25 cellular contexts compared by ENCODE assay signal in the genomic region with DNA sequence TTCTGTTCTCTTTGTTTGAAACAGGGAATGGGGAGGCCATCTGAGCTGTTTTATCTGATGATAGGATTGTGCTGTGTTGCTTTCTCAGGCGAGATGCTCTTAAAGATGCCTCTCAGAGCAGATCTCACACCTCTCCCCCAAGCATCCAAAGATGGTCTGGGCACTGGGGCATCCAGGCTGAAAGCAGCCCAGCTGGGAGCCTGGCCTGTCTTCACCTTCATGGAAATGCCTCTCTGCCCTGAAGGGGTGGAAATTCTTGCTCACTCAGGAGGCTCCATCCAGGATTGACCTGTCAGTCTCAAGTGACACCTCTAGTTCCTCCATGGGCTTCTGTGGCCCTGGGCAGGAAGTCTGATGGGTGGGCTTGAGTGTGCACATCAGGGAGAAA.
"Had no signal": no experiment of that assay in that cellular context is flagged by ENCODE, and none has a peak within 500 bp of the region (broad histone marks: within the 10 kb centered on the region; RNA-seq: fewer than 3 reads in every experiment).

No MANE protein-coding gene starts in this region.

- H3K27me3 ChIP-seq: left lung, neutrophil, pancreas, stomach, upper lobe of left lung had no signal

- DNase-seq: activated CD4-positive, alpha-beta T cell treated with anti-CD3 and anti-CD28 coated beads, Interleukin-2, amount 10 ng/mL, durations not matched to agents 7 days and 5 days; activated CD4-positive, CD25-positive, alpha-beta regulatory T cell treated with anti-CD3 and anti-CD28 coated beads, Interleukin-2, amount 50 U/mL, for 72 hours; activated CD8-positive, alpha-beta memory T cell treated with anti-CD3 and anti-CD28 coated beads, Interleukin-2, amount 10 ng/mL, durations not matched to agents 7 days and 5 days; activated CD8-positive, alpha-beta T cell treated with anti-CD3 and anti-CD28 coated beads for 36 hours; activated gamma-delta T cell; activated T-cell treated with anti-CD3 and anti-CD28 coated beads for 4 hours; endodermal cell; kidney; left lung; mammary epithelial cell; psoas muscle; right cardiac atrium; SK-N-SH; stimulated activated CD4-positive, alpha-beta T cell treated with anti-CD3 and anti-CD28 coated beads, Interleukin-2, amount 100 ng/mL, for 24 hours; stomach; upper lobe of left lung had no signal

- H3K9me3 ChIP-seq: left lung, neutrophil, pancreas, psoas muscle, SK-N-SH, stomach, upper lobe of left lung had no signal

- H3K4me3 Mint-ChIP-seq: activated CD4-positive, alpha-beta T cell treated with anti-CD3 and anti-CD28 coated beads, Interleukin-2, amount 10 ng/mL, durations not matched to agents 7 days and 5 days; activated CD8-positive, alpha-beta memory T cell treated with anti-CD3 and anti-CD28 coated beads, Interleukin-2, amount 10 ng/mL, durations not matched to agents 7 days and 5 days; activated CD8-positive, alpha-beta T cell treated with anti-CD3 and anti-CD28 coated beads for 36 hours; activated T-helper 1 cell treated with anti-CD3 and anti-CD28 coated beads, Interleukin-12 subunit alpha, Interleukin-12 subunit beta, Interleukin-2, Interleukin-4 antibody, amounts not matched to agents 30 ng/mL and 10 ng/mL and 1 ng/mL, durations not matched to agents 14 hours and 24 hours and 36 hours; endodermal cell; mesothelial cell of epicardium; nephron; stimulated activated memory B cell treated with anti-CD40 and anti-IgM and Interleukin-4, amounts not matched to agents 10 μg/mL and 1 μg/mL and 100 μg/mL, for 72 hours had no signal

- ATAC-seq: activated CD8-positive, alpha-beta memory T cell treated with anti-CD3 and anti-CD28 coated beads, Interleukin-2, amount 10 ng/mL, durations not matched to agents 7 days and 5 days; activated CD8-positive, alpha-beta T cell treated with anti-CD3 and anti-CD28 coated beads for 36 hours; activated naive CD4-positive, alpha-beta T cell treated with anti-CD3 and anti-CD28 coated beads, Interleukin-2, amount 50 U/mL, for 72 hours; left lung; pancreas; psoas muscle; right cardiac atrium; stimulated activated memory B cell treated with anti-CD40 and anti-IgM and Interleukin-4, amounts not matched to agents 10 μg/mL and 1 μg/mL and 100 μg/mL, for 72 hours had no signal

- H3K36me3 Mint-ChIP-seq: activated CD8-positive, alpha-beta memory T cell treated with anti-CD3 and anti-CD28 coated beads, Interleukin-2, amount 10 ng/mL, durations not matched to agents 7 days and 5 days; activated naive CD4-positive, alpha-beta T cell treated with anti-CD3 and anti-CD28 coated beads, Interleukin-2, amount 50 U/mL, for 72 hours had no signal

- H3K27ac ChIP-seq: left lung, neutrophil, pancreas, psoas muscle, upper lobe of left lung, VCaP had no signal

- H3K4me1 ChIP-seq: pancreas had no signal

- H3K27ac Mint-ChIP-seq: activated CD4-positive, alpha-beta T cell treated with anti-CD3 and anti-CD28 coated beads, Interleukin-2, amount 10 ng/mL, durations not matched to agents 7 days and 5 days; activated CD8-positive, alpha-beta memory T cell treated with anti-CD3 and anti-CD28 coated beads, Interleukin-2, amount 10 ng/mL, durations not matched to agents 7 days and 5 days; activated CD8-positive, alpha-beta T cell treated with anti-CD3 and anti-CD28 coated beads for 36 hours; activated naive CD4-positive, alpha-beta T cell treated with anti-CD3 and anti-CD28 coated beads, Interleukin-2, amount 50 U/mL, for 72 hours; activated T-helper 1 cell treated with anti-CD3 and anti-CD28 coated beads, Interleukin-12 subunit alpha, Interleukin-12 subunit beta, Interleukin-2, Interleukin-4 antibody, amounts not matched to agents 30 ng/mL and 10 ng/mL and 1 ng/mL, durations not matched to agents 14 hours and 24 hours and 36 hours; endodermal cell; mesothelial cell of epicardium; stimulated activated memory B cell treated with anti-CD40 and anti-IgM and Interleukin-4, amounts not matched to agents 10 μg/mL and 1 μg/mL and 100 μg/mL, for 72 hours had no signal

- H3K9me3 Mint-ChIP-seq: activated CD4-positive, alpha-beta T cell treated with anti-CD3 and anti-CD28 coated beads, Interleukin-2, amount 10 ng/mL, durations not matched to agents 7 days and 5 days; activated CD8-positive, alpha-beta T cell treated with anti-CD3 and anti-CD28 coated beads for 36 hours; activated naive CD4-positive, alpha-beta T cell treated with anti-CD3 and anti-CD28 coated beads, Interleukin-2, amount 50 U/mL, for 72 hours; activated T-helper 1 cell treated with anti-CD3 and anti-CD28 coated beads, Interleukin-12 subunit alpha, Interleukin-12 subunit beta, Interleukin-2, Interleukin-4 antibody, amounts not matched to agents 30 ng/mL and 10 ng/mL and 1 ng/mL, durations not matched to agents 14 hours and 24 hours and 36 hours; endodermal cell; mesothelial cell of epicardium; nephron; stimulated activated memory B cell treated with anti-CD40 and anti-IgM and Interleukin-4, amounts not matched to agents 10 μg/mL and 1 μg/mL and 100 μg/mL, for 72 hours had no signal

- H3K4me1 Mint-ChIP-seq: endodermal cell had no signal

- H3K4me3 ChIP-seq: coronary artery, left lung, pancreas, psoas muscle, stomach, upper lobe of left lung had no signal

- H3K4me2 ChIP-seq: SK-N-SH had no signal
